Comparison of ENCODE assay signal across 1 cellular context in the genomic region with DNA sequence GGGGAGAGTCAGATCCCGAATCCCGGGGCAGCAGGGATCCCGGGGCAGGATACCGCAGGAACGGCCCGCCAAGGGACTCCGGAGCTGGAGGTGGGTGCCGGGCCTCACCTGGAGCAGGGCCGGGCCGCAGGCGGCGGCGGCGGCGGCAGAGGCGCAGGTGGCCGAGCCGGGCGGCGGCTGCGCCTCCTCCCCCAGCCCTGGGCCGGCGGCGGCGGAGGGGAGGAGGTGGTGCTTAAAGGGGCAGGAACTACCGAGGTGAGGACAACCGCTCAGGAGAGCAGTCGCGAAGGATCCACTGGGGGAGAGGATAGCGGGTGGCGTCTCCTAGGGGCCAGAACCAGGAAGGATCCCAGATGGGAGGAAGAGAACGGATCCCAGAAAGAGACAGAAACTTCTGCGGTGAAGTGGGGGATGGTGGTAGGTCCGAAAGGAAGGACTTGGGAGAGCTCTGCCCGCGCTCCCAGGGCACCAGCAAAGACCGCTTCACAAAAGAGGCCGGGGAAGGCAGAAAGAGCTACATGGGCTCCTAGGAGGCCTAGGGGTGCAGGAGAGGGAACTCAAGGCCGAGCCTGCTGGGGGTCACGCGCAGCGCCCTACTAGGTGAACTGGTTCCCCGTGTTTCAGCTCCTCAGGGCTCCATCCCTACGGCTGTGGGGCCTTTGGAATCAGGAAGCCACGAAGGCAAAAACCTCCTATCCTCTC.
TF ChIP-seq lines count a peak whose summit lies in the region.

No MANE protein-coding gene starts in this region.

TF ChIP-seq in K562, 482 proteins besides CTCF, POLR2A, EP300 and RAD21 (continues in another document):
- TF ChIP-seq NONO (IDR thresholded peaks at IDR 0.05; ENCODE audit: low read depth in 2 of 2, low read length in 1 of 2) (peak in 1 of 2 experiments; percentile 53; a peak in 1 of 4 replicates), TCFL5 (CRISPR knock-in tag; conservative IDR thresholded peaks at IDR 0.05) (no peak), ARID1B (IDR thresholded peaks at IDR 0.05) (no peak), PYGO2 (tag; IDR thresholded peaks at IDR 0.05) (no peak), RBBP5 (IDR thresholded peaks at IDR 0.05; ENCODE audit: borderline replicate concordance, insufficient read depth, low read length, poor library complexity, severe bottlenecking) (peak; percentile 66), NCOR1 (IDR thresholded peaks at IDR 0.05) (no peak), ZNF311 (CRISPR knock-in tag; IDR thresholded peaks at IDR 0.05) (no peak), MTA1 (IDR thresholded peaks at IDR 0.05; ENCODE audit: borderline replicate concordance) (no peak; the same call in 1 of the 2 replicates), EP400 (IDR thresholded peaks at IDR 0.05) (peak; percentile 25; the same call in 1 of the 2 replicates), KDM4B (IDR thresholded peaks at IDR 0.05; ENCODE audit: borderline replicate concordance in 2 of 2, low read depth in 1 of 2) (0 out of 4 replicates have a peak, but pooled peaks of 1 of the 2 experiments have one; percentile 6), SMAD4 (CRISPR knock-in tag; conservative IDR thresholded peaks at IDR 0.05) (peak; percentile 73), GTF2E2 (tag; IDR thresholded peaks at IDR 0.05) (no peak), FOXK2 (conservative IDR thresholded peaks at IDR 0.05 in 1 of 2, IDR thresholded peaks at IDR 0.05 in 1 of 2; ENCODE audit: low read depth in 2 of 2) (0 out of 4 replicates have a peak, but pooled peaks of 1 of the 2 experiments have one; percentile 37), SETDB1 (IDR thresholded peaks at IDR 0.05; ENCODE audit: low read length) (no peak), CCNT2 (IDR thresholded peaks at IDR 0.05; ENCODE audit: borderline replicate concordance, extremely low read depth, insufficient read length, low read depth, low read length) (peak; percentile 75)
- TF ChIP-seq, protein P1, sequence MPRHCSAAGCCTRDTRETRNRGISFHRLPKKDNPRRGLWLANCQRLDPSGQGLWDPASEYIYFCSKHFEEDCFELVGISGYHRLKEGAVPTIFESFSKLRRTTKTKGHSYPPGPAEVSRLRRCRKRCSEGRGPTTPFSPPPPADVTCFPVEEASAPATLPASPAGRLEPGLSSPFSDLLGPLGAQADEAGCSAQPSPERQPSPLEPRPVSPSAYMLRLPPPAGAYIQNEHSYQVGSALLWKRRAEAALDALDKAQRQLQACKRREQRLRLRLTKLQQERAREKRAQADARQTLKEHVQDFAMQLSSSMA (CRISPR knock-in tag; IDR thresholded peaks at IDR 0.05): no peak
- TF ChIP-seq, protein P2, sequence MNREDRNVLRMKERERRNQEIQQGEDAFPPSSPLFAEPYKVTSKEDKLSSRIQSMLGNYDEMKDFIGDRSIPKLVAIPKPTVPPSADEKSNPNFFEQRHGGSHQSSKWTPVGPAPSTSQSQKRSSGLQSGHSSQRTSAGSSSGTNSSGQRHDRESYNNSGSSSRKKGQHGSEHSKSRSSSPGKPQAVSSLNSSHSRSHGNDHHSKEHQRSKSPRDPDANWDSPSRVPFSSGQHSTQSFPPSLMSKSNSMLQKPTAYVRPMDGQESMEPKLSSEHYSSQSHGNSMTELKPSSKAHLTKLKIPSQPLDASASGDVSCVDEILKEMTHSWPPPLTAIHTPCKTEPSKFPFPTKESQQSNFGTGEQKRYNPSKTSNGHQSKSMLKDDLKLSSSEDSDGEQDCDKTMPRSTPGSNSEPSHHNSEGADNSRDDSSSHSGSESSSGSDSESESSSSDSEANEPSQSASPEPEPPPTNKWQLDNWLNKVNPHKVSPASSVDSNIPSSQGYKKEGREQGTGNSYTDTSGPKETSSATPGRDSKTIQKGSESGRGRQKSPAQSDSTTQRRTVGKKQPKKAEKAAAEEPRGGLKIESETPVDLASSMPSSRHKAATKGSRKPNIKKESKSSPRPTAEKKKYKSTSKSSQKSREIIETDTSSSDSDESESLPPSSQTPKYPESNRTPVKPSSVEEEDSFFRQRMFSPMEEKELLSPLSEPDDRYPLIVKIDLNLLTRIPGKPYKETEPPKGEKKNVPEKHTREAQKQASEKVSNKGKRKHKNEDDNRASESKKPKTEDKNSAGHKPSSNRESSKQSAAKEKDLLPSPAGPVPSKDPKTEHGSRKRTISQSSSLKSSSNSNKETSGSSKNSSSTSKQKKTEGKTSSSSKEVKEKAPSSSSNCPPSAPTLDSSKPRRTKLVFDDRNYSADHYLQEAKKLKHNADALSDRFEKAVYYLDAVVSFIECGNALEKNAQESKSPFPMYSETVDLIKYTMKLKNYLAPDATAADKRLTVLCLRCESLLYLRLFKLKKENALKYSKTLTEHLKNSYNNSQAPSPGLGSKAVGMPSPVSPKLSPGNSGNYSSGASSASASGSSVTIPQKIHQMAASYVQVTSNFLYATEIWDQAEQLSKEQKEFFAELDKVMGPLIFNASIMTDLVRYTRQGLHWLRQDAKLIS (CRISPR knock-in tag; IDR thresholded peaks at IDR 0.05): peak; percentile 34; the same call in 1 of the 2 replicates
- TF ChIP-seq, protein P3, sequence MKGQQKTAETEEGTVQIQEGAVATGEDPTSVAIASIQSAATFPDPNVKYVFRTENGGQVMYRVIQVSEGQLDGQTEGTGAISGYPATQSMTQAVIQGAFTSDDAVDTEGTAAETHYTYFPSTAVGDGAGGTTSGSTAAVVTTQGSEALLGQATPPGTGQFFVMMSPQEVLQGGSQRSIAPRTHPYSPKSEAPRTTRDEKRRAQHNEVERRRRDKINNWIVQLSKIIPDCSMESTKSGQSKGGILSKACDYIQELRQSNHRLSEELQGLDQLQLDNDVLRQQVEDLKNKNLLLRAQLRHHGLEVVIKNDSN (CRISPR knock-in tag; IDR thresholded peaks at IDR 0.05): no peak
- TF ChIP-seq, protein P4, sequence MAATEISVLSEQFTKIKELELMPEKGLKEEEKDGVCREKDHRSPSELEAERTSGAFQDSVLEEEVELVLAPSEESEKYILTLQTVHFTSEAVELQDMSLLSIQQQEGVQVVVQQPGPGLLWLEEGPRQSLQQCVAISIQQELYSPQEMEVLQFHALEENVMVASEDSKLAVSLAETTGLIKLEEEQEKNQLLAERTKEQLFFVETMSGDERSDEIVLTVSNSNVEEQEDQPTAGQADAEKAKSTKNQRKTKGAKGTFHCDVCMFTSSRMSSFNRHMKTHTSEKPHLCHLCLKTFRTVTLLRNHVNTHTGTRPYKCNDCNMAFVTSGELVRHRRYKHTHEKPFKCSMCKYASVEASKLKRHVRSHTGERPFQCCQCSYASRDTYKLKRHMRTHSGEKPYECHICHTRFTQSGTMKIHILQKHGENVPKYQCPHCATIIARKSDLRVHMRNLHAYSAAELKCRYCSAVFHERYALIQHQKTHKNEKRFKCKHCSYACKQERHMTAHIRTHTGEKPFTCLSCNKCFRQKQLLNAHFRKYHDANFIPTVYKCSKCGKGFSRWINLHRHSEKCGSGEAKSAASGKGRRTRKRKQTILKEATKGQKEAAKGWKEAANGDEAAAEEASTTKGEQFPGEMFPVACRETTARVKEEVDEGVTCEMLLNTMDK (IDR thresholded peaks at IDR 0.05; ENCODE audit: borderline replicate concordance, insufficient read depth, low read depth, low read length, poor library complexity, severe bottlenecking): peak; percentile 45
- TF ChIP-seq, protein P5, sequence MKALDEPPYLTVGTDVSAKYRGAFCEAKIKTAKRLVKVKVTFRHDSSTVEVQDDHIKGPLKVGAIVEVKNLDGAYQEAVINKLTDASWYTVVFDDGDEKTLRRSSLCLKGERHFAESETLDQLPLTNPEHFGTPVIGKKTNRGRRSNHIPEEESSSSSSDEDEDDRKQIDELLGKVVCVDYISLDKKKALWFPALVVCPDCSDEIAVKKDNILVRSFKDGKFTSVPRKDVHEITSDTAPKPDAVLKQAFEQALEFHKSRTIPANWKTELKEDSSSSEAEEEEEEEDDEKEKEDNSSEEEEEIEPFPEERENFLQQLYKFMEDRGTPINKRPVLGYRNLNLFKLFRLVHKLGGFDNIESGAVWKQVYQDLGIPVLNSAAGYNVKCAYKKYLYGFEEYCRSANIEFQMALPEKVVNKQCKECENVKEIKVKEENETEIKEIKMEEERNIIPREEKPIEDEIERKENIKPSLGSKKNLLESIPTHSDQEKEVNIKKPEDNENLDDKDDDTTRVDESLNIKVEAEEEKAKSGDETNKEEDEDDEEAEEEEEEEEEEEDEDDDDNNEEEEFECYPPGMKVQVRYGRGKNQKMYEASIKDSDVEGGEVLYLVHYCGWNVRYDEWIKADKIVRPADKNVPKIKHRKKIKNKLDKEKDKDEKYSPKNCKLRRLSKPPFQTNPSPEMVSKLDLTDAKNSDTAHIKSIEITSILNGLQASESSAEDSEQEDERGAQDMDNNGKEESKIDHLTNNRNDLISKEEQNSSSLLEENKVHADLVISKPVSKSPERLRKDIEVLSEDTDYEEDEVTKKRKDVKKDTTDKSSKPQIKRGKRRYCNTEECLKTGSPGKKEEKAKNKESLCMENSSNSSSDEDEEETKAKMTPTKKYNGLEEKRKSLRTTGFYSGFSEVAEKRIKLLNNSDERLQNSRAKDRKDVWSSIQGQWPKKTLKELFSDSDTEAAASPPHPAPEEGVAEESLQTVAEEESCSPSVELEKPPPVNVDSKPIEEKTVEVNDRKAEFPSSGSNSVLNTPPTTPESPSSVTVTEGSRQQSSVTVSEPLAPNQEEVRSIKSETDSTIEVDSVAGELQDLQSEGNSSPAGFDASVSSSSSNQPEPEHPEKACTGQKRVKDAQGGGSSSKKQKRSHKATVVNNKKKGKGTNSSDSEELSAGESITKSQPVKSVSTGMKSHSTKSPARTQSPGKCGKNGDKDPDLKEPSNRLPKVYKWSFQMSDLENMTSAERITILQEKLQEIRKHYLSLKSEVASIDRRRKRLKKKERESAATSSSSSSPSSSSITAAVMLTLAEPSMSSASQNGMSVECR (CRISPR knock-in tag; IDR thresholded peaks at IDR 0.05): no peak
- TF ChIP-seq, protein P6, sequence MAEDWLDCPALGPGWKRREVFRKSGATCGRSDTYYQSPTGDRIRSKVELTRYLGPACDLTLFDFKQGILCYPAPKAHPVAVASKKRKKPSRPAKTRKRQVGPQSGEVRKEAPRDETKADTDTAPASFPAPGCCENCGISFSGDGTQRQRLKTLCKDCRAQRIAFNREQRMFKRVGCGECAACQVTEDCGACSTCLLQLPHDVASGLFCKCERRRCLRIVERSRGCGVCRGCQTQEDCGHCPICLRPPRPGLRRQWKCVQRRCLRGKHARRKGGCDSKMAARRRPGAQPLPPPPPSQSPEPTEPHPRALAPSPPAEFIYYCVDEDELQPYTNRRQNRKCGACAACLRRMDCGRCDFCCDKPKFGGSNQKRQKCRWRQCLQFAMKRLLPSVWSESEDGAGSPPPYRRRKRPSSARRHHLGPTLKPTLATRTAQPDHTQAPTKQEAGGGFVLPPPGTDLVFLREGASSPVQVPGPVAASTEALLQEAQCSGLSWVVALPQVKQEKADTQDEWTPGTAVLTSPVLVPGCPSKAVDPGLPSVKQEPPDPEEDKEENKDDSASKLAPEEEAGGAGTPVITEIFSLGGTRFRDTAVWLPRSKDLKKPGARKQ (CRISPR knock-in tag; IDR thresholded peaks at IDR 0.05): no peak
- TF ChIP-seq, protein P7, sequence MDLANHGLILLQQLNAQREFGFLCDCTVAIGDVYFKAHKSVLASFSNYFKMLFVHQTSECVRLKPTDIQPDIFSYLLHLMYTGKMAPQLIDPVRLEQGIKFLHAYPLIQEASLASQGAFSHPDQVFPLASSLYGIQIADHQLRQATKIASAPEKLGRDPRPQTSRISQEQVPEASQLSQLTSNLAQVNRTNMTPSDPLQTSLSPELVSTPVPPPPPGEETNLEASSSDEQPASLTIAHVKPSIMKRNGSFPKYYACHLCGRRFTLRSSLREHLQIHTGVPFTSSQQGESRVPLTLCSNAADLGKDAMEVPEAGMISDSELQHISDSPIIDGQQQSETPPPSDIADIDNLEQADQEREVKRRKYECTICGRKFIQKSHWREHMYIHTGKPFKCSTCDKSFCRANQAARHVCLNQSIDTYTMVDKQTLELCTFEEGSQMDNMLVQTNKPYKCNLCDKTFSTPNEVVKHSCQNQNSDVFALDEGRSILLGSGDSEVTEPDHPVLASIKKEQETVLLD (IDR thresholded peaks at IDR 0.05): peak; percentile 24; the same call in 1 of the 2 replicates
- TF ChIP-seq, protein P8, sequence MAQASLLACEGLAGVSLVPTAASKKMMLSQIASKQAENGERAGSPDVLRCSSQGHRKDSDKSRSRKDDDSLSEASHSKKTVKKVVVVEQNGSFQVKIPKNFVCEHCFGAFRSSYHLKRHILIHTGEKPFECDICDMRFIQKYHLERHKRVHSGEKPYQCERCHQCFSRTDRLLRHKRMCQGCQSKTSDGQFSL (CRISPR knock-in tag; IDR thresholded peaks at IDR 0.05): 0 out of 2 replicates have a peak, but pooled peaks have one; percentile 26
- TF ChIP-seq, protein P8 (tag; IDR thresholded peaks at IDR 0.05): peak in 1 of 2 experiments; percentile 57; a peak in 1 of 4 replicates
- TF ChIP-seq, protein P9, sequence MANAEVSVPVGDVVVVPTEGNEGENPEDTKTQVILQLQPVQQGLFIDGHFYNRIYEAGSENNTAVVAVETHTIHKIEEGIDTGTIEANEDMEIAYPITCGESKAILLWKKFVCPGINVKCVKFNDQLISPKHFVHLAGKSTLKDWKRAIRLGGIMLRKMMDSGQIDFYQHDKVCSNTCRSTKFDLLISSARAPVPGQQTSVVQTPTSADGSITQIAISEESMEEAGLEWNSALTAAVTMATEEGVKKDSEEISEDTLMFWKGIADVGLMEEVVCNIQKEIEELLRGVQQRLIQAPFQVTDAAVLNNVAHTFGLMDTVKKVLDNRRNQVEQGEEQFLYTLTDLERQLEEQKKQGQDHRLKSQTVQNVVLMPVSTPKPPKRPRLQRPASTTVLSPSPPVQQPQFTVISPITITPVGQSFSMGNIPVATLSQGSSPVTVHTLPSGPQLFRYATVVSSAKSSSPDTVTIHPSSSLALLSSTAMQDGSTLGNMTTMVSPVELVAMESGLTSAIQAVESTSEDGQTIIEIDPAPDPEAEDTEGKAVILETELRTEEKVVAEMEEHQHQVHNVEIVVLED (CRISPR knock-in tag; IDR thresholded peaks at IDR 0.05): no peak
- TF ChIP-seq, protein P10, sequence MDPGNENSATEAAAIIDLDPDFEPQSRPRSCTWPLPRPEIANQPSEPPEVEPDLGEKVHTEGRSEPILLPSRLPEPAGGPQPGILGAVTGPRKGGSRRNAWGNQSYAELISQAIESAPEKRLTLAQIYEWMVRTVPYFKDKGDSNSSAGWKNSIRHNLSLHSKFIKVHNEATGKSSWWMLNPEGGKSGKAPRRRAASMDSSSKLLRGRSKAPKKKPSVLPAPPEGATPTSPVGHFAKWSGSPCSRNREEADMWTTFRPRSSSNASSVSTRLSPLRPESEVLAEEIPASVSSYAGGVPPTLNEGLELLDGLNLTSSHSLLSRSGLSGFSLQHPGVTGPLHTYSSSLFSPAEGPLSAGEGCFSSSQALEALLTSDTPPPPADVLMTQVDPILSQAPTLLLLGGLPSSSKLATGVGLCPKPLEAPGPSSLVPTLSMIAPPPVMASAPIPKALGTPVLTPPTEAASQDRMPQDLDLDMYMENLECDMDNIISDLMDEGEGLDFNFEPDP (CRISPR knock-in tag; IDR thresholded peaks at IDR 0.05): no peak
